Comparison of ENCODE assay signal across 18 cellular contexts in genomic region chr7:128845987-128846386, GRCh38.
"Had no signal": no experiment of that assay in that cellular context is flagged by ENCODE, and none has a peak within 500 bp of the region (broad histone marks: within the 10 kb centered on the region; RNA-seq: fewer than 3 reads in every experiment).

No MANE protein-coding gene starts in this region.

- H3K4me3 ChIP-seq: esophagus squamous epithelium, hepatocyte, right atrium auricular region, smooth muscle cell, suprapubic skin, thyroid gland had no signal

- H3K36me3 ChIP-seq: neutrophil, thyroid gland had no signal

- DNase-seq: effector memory CD8-positive, alpha-beta T cell; esophagus squamous epithelium; foreskin fibroblast; head of caudate nucleus; kidney glomerular epithelial cell; mammary epithelial cell; naive thymus-derived CD4-positive, alpha-beta T cell; nephron progenitor cell; stimulated activated CD4-positive, alpha-beta T cell treated with anti-CD3 and anti-CD28 coated beads, Interleukin-2, amount 100 ng/mL, for 48 hours; stimulated activated naive CD4-positive, alpha-beta T cell treated with Interleukin-2 at 50 U/mL for 16 hours; thyroid gland had no signal

- H3K27ac ChIP-seq: epithelial cell of prostate, esophagus squamous epithelium, hepatocyte, neutrophil, right atrium auricular region, suprapubic skin, thyroid gland had no signal

- H3K4me1 ChIP-seq: right atrium auricular region, suprapubic skin, thyroid gland had no signal

- H3K27me3 ChIP-seq: esophagus squamous epithelium, hepatocyte, neutrophil, right atrium auricular region, suprapubic skin, thyroid gland had no signal

- H3K9me3 ChIP-seq: esophagus squamous epithelium, neutrophil, right atrium auricular region, suprapubic skin, thyroid gland had no signal

- ATAC-seq: effector memory CD8-positive, alpha-beta T cell; left lobe of liver; naive thymus-derived CD4-positive, alpha-beta T cell had no signal
